In the genomic region with DNA sequence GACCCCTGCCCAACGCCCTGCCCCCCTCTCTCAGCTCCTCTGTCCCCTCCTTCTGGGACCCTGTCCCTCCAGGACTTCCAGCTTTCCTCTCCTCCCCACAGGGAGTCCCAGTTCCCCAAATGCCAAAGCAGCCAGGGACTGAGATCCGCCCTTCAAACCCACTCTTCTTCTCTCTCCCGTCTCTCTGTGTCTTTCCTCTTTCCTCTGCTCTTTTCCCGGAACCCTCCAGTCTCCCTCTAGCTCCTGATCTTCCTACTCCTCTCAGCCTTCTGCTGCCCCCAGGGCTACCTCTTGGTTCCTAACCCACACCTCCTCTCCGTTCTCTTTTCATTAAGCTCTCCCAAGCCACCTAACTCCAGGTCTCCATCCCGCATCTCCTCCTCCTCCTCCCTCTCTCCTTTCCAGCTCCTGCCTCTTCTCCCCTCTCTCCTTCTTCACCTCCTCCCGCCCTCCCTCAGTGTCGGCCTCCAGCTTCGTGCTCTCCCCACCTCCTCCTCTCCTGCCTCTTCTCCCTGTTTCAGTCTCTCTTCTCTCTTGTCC, we compare ENCODE assay signal across 8 cellular contexts. TPM values are rescaled to one million over a fixed set of nuclear protein-coding genes. Genes with fewer than 3 reads are reported as not detected.
DNase-seq lines count a peak whose midpoint lies in the region; ATAC-seq and TF ChIP-seq lines count a peak whose summit lies in the region.

Gene CA11 (minus strand): TSS at position 536 of the 540 bp plus-strand sequence. CDS start 555 bp downstream, outside the sequence.

- no peaks in the 10 kb centered on the region for H3K27me3 ChIP-seq in breast epithelium
- H3K27me3 ChIP-seq in liver (ENCODE audit: control insufficient read depth in 4 of 4, insufficient read depth in 4 of 4, low read length in 3 of 4) = no peaks in the 10 kb centered on the region
- H3K27me3 ChIP-seq in suprapubic skin = no peaks in the 10 kb centered on the region

- no peak for ATAC-seq in HG03457 (IDR thresholded peaks at IDR 0.05; ENCODE audit: unreplicated experiment)
- no peak for ATAC-seq in GM19324 (IDR thresholded peaks at IDR 0.05; ENCODE audit: low FRiP score, unreplicated experiment)

- TF ChIP-seq RAD21 in liver (IDR thresholded peaks at IDR 0.05) = no peak

- 2% methylated on average over 9 of the region's 9 CpGs for WGBS in liver
- under 1% methylated on average over 9 of the region's 9 CpGs for WGBS in suprapubic skin

- peak within 1 kb of the TSS; percentile 32 to 34 for H3K9ac ChIP-seq in liver (ENCODE audit: low read depth in 1 of 2, low read length in 2 of 2)

- H3K36me3 ChIP-seq in breast epithelium (no peaks in the 10 kb centered on the region), liver (ENCODE audit: control insufficient read depth in 4 of 4, insufficient read depth in 3 of 4, low read depth in 1 of 4, low read length in 3 of 4) (no peaks in the 10 kb centered on the region), suprapubic skin (no peaks in the 10 kb centered on the region)

- H3K4me3 ChIP-seq in breast epithelium (peak within 1 kb of the TSS; percentile 50 to 68 (median 57)), liver (ENCODE audit: low read depth in 1 of 3, low read length in 3 of 3) (peak within 1 kb of the TSS; percentile 8 to 35 (median 11)), suprapubic skin (peak within 1 kb of the TSS; percentile 68)

- H3K9me3 ChIP-seq in breast epithelium = no peaks in the 10 kb centered on the region
- H3K9me3 ChIP-seq in liver (ENCODE audit: control insufficient read depth in 4 of 4, low read length in 3 of 4) = no peaks in the 10 kb centered on the region
- no peaks in the 10 kb centered on the region for H3K9me3 ChIP-seq in suprapubic skin

- peak within 1 kb of the TSS; percentile 87 to 93 for H3K27ac ChIP-seq in breast epithelium
- H3K27ac ChIP-seq in liver (ENCODE audit: low read depth in 1 of 2, low read length in 2 of 2) = peak within 1 kb of the TSS; percentile 64 to 82
- peak within 1 kb of the TSS; percentile 91 for H3K27ac ChIP-seq in suprapubic skin

- H3K4me1 ChIP-seq in breast epithelium (peaks cover 0 to 4% of the 10 kb centered on the region in 2 donors), liver (ENCODE audit: control insufficient read depth in 4 of 4, insufficient read depth in 4 of 4, low read length in 3 of 4) (peaks cover 2 to 21% (median 12%) of the 10 kb centered on the region in 4 donors), suprapubic skin (peaks cover 33% of the 10 kb centered on the region)

- POLR2A ChIA-PET in HEK293T (lab: Yijun Ruan, JAX) = interaction anchor here (0.5 to 3.0 kb wide), 24 partner anchors 9 to 227 kb away, joined by 3 to 9 read pairs (median 4); partner anchors contain the start of genes DBP, IZUMO1, PPP1R15A and RPL18

- TF ChIP-seq CTCF in breast epithelium (IDR thresholded peaks at IDR 0.05) (no peak), liver (IDR thresholded peaks at IDR 0.05; ENCODE audit: low read depth, low read length, missing input control) (no peak), suprapubic skin (IDR thresholded peaks at IDR 0.05) (no peak)

- DNase-seq in DMS53 treated with DMSO at 0.1 percent for 48 hours (lab: John Stamatoyannopoulos, UW; ENCODE audit: unreplicated experiment) (peak; percentile 63), M059J (ENCODE audit: low read depth) (peak; percentile 59), breast epithelium (ENCODE audit: low spot score in 2 of 2) (no peak), suprapubic skin (ENCODE audit: low spot score in 2 of 2) (no peak), HEK293T (ENCODE audit: extremely low spot score) (no peak)

- TF ChIP-seq EP300 in suprapubic skin (IDR thresholded peaks at IDR 0.05) = no peak

- CTCF ChIA-PET in HEK293T (lab: Yijun Ruan, JAX) = interaction anchor here (0.6 to 1.2 kb wide), 9 partner anchors 30 to 197 kb away, joined by 3 to 4 read pairs (median 3); no protein-coding TSS in a partner anchor

- TF ChIP-seq POLR2A in breast epithelium (IDR thresholded peaks at IDR 0.05) (no peak), suprapubic skin (IDR thresholded peaks at IDR 0.05) (no peak)

- intact Hi-C loops in breast epithelium (cut with DNase I; ENCODE audit: low total_unique reads) = no loop called here

TF ChIP-seq in liver, 16 proteins besides CTCF, POLR2A, EP300 and RAD21 (continues in another document):
- TF ChIP-seq, protein P1, sequence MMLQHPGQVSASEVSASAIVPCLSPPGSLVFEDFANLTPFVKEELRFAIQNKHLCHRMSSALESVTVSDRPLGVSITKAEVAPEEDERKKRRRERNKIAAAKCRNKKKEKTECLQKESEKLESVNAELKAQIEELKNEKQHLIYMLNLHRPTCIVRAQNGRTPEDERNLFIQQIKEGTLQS (IDR thresholded peaks at IDR 0.05) = no peak
- TF ChIP-seq JUND (IDR thresholded peaks at IDR 0.05) = no peak
- TF ChIP-seq, protein P2, sequence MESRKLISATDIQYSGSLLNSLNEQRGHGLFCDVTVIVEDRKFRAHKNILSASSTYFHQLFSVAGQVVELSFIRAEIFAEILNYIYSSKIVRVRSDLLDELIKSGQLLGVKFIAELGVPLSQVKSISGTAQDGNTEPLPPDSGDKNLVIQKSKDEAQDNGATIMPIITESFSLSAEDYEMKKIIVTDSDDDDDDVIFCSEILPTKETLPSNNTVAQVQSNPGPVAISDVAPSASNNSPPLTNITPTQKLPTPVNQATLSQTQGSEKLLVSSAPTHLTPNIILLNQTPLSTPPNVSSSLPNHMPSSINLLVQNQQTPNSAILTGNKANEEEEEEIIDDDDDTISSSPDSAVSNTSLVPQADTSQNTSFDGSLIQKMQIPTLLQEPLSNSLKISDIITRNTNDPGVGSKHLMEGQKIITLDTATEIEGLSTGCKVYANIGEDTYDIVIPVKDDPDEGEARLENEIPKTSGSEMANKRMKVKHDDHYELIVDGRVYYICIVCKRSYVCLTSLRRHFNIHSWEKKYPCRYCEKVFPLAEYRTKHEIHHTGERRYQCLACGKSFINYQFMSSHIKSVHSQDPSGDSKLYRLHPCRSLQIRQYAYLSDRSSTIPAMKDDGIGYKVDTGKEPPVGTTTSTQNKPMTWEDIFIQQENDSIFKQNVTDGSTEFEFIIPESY (IDR thresholded peaks at IDR 0.05) = no peak

TF ChIP-seq in HEK293T, 16 proteins besides CTCF, POLR2A, EP300 and RAD21:
- TF ChIP-seq FOXA1 (IDR thresholded peaks at IDR 0.05) (no peak), ELF4 (IDR thresholded peaks at IDR 0.05) (no peak), CTBP1 (IDR thresholded peaks at IDR 0.05; ENCODE audit: borderline replicate concordance) (no peak), ZNF384 (IDR thresholded peaks at IDR 0.05) (no peak), TARDBP (IDR thresholded peaks at IDR 0.05) (no peak), ARNT (IDR thresholded peaks at IDR 0.05) (no peak), L3MBTL2 (conservative IDR thresholded peaks at IDR 0.05) (no peak), HDGF (IDR thresholded peaks at IDR 0.05; ENCODE audit: borderline replicate concordance) (no peak), SUZ12 (IDR thresholded peaks at IDR 0.05) (no peak), NFRKB (IDR thresholded peaks at IDR 0.05) (no peak), SP1 (IDR thresholded peaks at IDR 0.05) (no peak), FOXM1 (IDR thresholded peaks at IDR 0.05; ENCODE audit: borderline replicate concordance) (no peak), FOXK2 (IDR thresholded peaks at IDR 0.05) (no peak), PKNOX1 (IDR thresholded peaks at IDR 0.05) (no peak), BHLHE40 (IDR thresholded peaks at IDR 0.05; ENCODE audit: borderline replicate concordance) (no peak)

RNA-seq across cellular contexts. Expression of gene CA11, which starts in this region (rescaled TPM):
- 1.9 and 5.1 TPM in 2 replicates for total RNA-seq in M059J (2014; rRNA removed; shearing (Covaris generic))
- total RNA-seq in breast epithelium (10 to 100 TPM in 1 of 3 donors, 1 to 10 TPM in 2; 2.2 to 14.2 (median 9.8) TPM), liver (under 1 TPM; 0.09 to 0.33 TPM), suprapubic skin (10 to 100 TPM in 2 of 4 donors, 1 to 10 TPM in 2; 8.8 to 11.0 (median 9.7) TPM)
- 1 to 10 TPM in 1 of 2 donors, under 1 TPM in 1; 0.35 to 1.1 TPM for polyA plus RNA-seq in liver

Comparison
In these comparisons a context has a peak if more than half of its experiments do, and no peak if none do; other contexts are left out.
1. DNase-seq: peak in DMS53 treated with DMSO at 0.1 percent for 48 hours (single experiment) and M059J (single experiment); none in breast epithelium (0 of 2), suprapubic skin (0 of 2) and HEK293T (single experiment).
2. H3K4me3 ChIP-seq: peak in every context shown above with its lines; median percentile 68 in suprapubic skin; 57 in breast epithelium; 11 in liver.
3. Peak in every context shown above with its lines, with median percentiles within 50 percentile points of each other: H3K27ac ChIP-seq.